Comparison of ENCODE assay signal across 1 cellular context in genomic region chr15:65101418-65101890, GRCh38.
TF ChIP-seq lines count a peak whose summit lies in the region.

No MANE protein-coding gene starts in this region.

TF ChIP-seq in H1, 55 proteins besides CTCF, POLR2A, EP300 and RAD21:
- TF ChIP-seq CTBP2 (IDR thresholded peaks at IDR 0.05; ENCODE audit: borderline replicate concordance, insufficient read depth, insufficient read length, low read length) (no peak), TEAD4 (IDR thresholded peaks at IDR 0.05; ENCODE audit: low read depth, low read length) (no peak), GABPA (IDR thresholded peaks at IDR 0.05; ENCODE audit: borderline replicate concordance, insufficient read depth, low read length) (peak; percentile 73; the same call in 1 of the 2 replicates), KDM5A (IDR thresholded peaks at IDR 0.05; ENCODE audit: low read length) (no peak), TAF1 (IDR thresholded peaks at IDR 0.05; ENCODE audit: low read depth, low read length) (peak; percentile 15; the same call in 1 of the 2 replicates)
- TF ChIP-seq, protein P1, sequence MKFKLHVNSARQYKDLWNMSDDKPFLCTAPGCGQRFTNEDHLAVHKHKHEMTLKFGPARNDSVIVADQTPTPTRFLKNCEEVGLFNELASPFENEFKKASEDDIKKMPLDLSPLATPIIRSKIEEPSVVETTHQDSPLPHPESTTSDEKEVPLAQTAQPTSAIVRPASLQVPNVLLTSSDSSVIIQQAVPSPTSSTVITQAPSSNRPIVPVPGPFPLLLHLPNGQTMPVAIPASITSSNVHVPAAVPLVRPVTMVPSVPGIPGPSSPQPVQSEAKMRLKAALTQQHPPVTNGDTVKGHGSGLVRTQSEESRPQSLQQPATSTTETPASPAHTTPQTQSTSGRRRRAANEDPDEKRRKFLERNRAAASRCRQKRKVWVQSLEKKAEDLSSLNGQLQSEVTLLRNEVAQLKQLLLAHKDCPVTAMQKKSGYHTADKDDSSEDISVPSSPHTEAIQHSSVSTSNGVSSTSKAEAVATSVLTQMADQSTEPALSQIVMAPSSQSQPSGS (IDR thresholded peaks at IDR 0.05; ENCODE audit: low read length) = no peak
